21 cellular contexts compared by ENCODE assay signal in the genomic region with DNA sequence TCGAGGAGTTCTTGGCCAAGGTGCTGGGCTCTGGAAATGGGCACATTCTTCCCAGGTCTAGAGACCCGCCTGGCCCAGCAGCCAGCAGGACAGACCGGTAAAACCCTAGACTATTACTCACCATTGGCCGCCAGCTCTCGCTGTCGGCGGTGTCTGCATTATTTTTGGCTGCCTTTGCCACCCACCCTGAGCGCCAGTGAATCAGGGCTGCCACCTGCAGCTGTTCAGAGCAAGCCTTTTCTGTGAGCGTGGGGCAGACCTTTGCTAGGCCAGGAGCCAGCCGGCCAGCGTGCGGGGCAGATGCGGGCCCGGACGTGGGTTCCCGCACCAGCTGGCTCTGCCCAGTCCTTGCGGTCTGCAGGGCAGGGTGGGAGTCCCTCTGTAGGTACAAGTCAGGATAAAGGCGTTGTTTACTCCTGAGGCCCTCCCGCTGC.
"Had no signal": no experiment of that assay in that cellular context is flagged by ENCODE, and none has a peak within 500 bp of the region (broad histone marks: within the 10 kb centered on the region; RNA-seq: fewer than 3 reads in every experiment).

No MANE protein-coding gene starts in this region.

- H3K4me3 ChIP-seq: cardiac muscle cell, left ventricle myocardium inferior, neural progenitor cell, sigmoid colon, thyroid gland, vagina had no signal

- FAIRE-seq: keratinocyte had no signal

- H3K9me3 ChIP-seq: left ventricle myocardium inferior, sigmoid colon, thyroid gland, vagina had no signal

- DNase-seq: activated CD4-positive, alpha-beta T cell treated with anti-CD3 and anti-CD28 coated beads for 36 hours; activated CD8-positive, alpha-beta memory T cell treated with anti-CD3 and anti-CD28 coated beads, Interleukin-2, amount 50 U/mL, for 4 hours; activated CD8-positive, alpha-beta T cell treated with anti-CD3 and anti-CD28 coated beads for 36 hours; activated naive CD8-positive, alpha-beta T cell treated with anti-CD3 and anti-CD28 coated beads, Interleukin-2, amount 10 ng/mL, durations not matched to agents 7 days and 5 days; activated T-cell treated with anti-CD3 and anti-CD28 coated beads, Interleukin-2, amount 50 U/mL, for 72 hours; cortex of kidney; effector memory CD4-positive, alpha-beta T cell; left ventricle myocardium inferior; mesenchymal stem cell; sigmoid colon; stimulated activated CD4-positive, alpha-beta T cell treated with anti-CD3 and anti-CD28 coated beads, Interleukin-4, amount 100 ng/mL, for 1 hour; stimulated activated CD8-positive, alpha-beta memory T cell treated with anti-CD3 and anti-CD28 coated beads, Interleukin-4, amount 100 ng/mL, for 48 hours; T-helper 9 cell; thyroid gland had no signal

- H3K27ac Mint-ChIP-seq: activated CD4-positive, alpha-beta T cell treated with anti-CD3 and anti-CD28 coated beads for 36 hours; activated CD8-positive, alpha-beta T cell treated with anti-CD3 and anti-CD28 coated beads for 36 hours; activated naive CD8-positive, alpha-beta T cell treated with anti-CD3 and anti-CD28 coated beads, Interleukin-2, amount 10 ng/mL, durations not matched to agents 7 days and 5 days; activated T-cell treated with anti-CD3 and anti-CD28 coated beads, Interleukin-2, amount 50 U/mL, for 72 hours; neural progenitor cell; progenitor cell of endocrine pancreas; stimulated activated naive CD8-positive, alpha-beta T cell treated with anti-CD3 and anti-CD28 coated beads, Interleukin-15, Interleukin-2, amounts not matched to agents 100 ng/mL and 50 ng/mL, for 24 hours had no signal

- H3K4me3 Mint-ChIP-seq: activated CD4-positive, alpha-beta T cell treated with anti-CD3 and anti-CD28 coated beads for 36 hours; activated CD8-positive, alpha-beta T cell treated with anti-CD3 and anti-CD28 coated beads for 36 hours; activated naive CD8-positive, alpha-beta T cell treated with anti-CD3 and anti-CD28 coated beads, Interleukin-2, amount 10 ng/mL, durations not matched to agents 7 days and 5 days; activated T-cell treated with anti-CD3 and anti-CD28 coated beads, Interleukin-2, amount 50 U/mL, for 72 hours; neural progenitor cell; stimulated activated naive CD8-positive, alpha-beta T cell treated with anti-CD3 and anti-CD28 coated beads, Interleukin-15, Interleukin-2, amounts not matched to agents 100 ng/mL and 50 ng/mL, for 24 hours had no signal

- H3K27me3 Mint-ChIP-seq: activated CD4-positive, alpha-beta T cell treated with anti-CD3 and anti-CD28 coated beads for 36 hours; activated CD8-positive, alpha-beta T cell treated with anti-CD3 and anti-CD28 coated beads for 36 hours; activated naive CD8-positive, alpha-beta T cell treated with anti-CD3 and anti-CD28 coated beads, Interleukin-2, amount 10 ng/mL, durations not matched to agents 7 days and 5 days; progenitor cell of endocrine pancreas; stimulated activated naive CD8-positive, alpha-beta T cell treated with anti-CD3 and anti-CD28 coated beads, Interleukin-15, Interleukin-2, amounts not matched to agents 100 ng/mL and 50 ng/mL, for 24 hours had no signal

- H3K36me3 ChIP-seq: neural progenitor cell had no signal

- H3K27ac ChIP-seq: cardiac muscle cell, left ventricle myocardium inferior, neural progenitor cell, sigmoid colon, thyroid gland, vagina, VCaP had no signal

- H3K4me1 Mint-ChIP-seq: activated CD4-positive, alpha-beta T cell treated with anti-CD3 and anti-CD28 coated beads for 36 hours; activated naive CD8-positive, alpha-beta T cell treated with anti-CD3 and anti-CD28 coated beads, Interleukin-2, amount 10 ng/mL, durations not matched to agents 7 days and 5 days had no signal

- H3K9me3 Mint-ChIP-seq: activated CD8-positive, alpha-beta T cell treated with anti-CD3 and anti-CD28 coated beads for 36 hours; activated naive CD8-positive, alpha-beta T cell treated with anti-CD3 and anti-CD28 coated beads, Interleukin-2, amount 10 ng/mL, durations not matched to agents 7 days and 5 days; activated T-cell treated with anti-CD3 and anti-CD28 coated beads, Interleukin-2, amount 50 U/mL, for 72 hours; neural progenitor cell; stimulated activated naive CD8-positive, alpha-beta T cell treated with anti-CD3 and anti-CD28 coated beads, Interleukin-15, Interleukin-2, amounts not matched to agents 100 ng/mL and 50 ng/mL, for 24 hours had no signal

- H3K4me2 ChIP-seq: neural progenitor cell had no signal

- ATAC-seq: activated CD4-positive, alpha-beta T cell treated with anti-CD3 and anti-CD28 coated beads for 36 hours; activated CD8-positive, alpha-beta T cell treated with anti-CD3 and anti-CD28 coated beads for 36 hours; activated T-cell treated with anti-CD3 and anti-CD28 coated beads, Interleukin-2, amount 50 U/mL, for 72 hours had no signal

- H3K27me3 ChIP-seq: cardiac muscle cell, neural progenitor cell, sigmoid colon, thyroid gland, vagina had no signal

- H2AFZ ChIP-seq: neural progenitor cell had no signal

- H3K9ac ChIP-seq: neural progenitor cell had no signal

- H3K4me1 ChIP-seq: left ventricle myocardium inferior, neural progenitor cell, sigmoid colon, thyroid gland, vagina had no signal
